Comparison of ENCODE assay signal across 24 cellular contexts in genomic region chr4:183631577-183632198, GRCh38.
"Had no signal": no experiment of that assay in that cellular context is flagged by ENCODE, and none has a peak within 500 bp of the region (broad histone marks: within the 10 kb centered on the region; RNA-seq: fewer than 3 reads in every experiment).

No MANE protein-coding gene starts in this region.

- DNase-seq: activated CD4-positive, alpha-beta T cell treated with anti-CD3 and anti-CD28 coated beads for 4 hours; activated CD4-positive, alpha-beta T cell treated with anti-CD3 and anti-CD28 coated beads, Interleukin-2, amount 50 U/mL, for 4 hours; activated CD8-positive, alpha-beta memory T cell treated with anti-CD3 and anti-CD28 coated beads for 24 hours; activated effector memory CD4-positive, alpha-beta T cell treated with Interleukin-2 at 50 U/mL for 16 hours; activated naive CD4-positive, alpha-beta T cell treated with Interleukin-2 at 50 U/mL for 16 hours; endodermal cell; foreskin keratinocyte; heart left ventricle; immature natural killer cell; kidney; left colon; lower lobe of right lung; naive B cell; right cardiac atrium; stimulated activated CD4-positive, alpha-beta T cell treated with anti-CD3 and anti-CD28 coated beads, Interleukin-12 subunit alpha, Interleukin-12 subunit beta, amount 100 ng/mL, for 4 hours; stimulated activated naive B cell treated with anti-CD40 and anti-IgM and Interleukin-4, amounts not matched to agents 10 μg/mL and 1 μg/mL and 100 μg/mL, for 72 hours; stomach; SW 1271; T-helper 9 cell had no signal

- H3K4me1 ChIP-seq: foreskin keratinocyte, lower lobe of right lung, tibial nerve had no signal

- H3K27me3 ChIP-seq: esophagus muscularis mucosa, foreskin keratinocyte, heart left ventricle, stomach, tibial nerve had no signal

- H3K36me3 ChIP-seq: esophagus muscularis mucosa, heart left ventricle, lower lobe of right lung, stomach, tibial nerve had no signal

- ATAC-seq: foreskin keratinocyte; heart left ventricle; left colon; lower lobe of right lung; right cardiac atrium; stimulated activated naive B cell treated with anti-CD40 and anti-IgM and Interleukin-4, amounts not matched to agents 10 μg/mL and 1 μg/mL and 100 μg/mL, for 72 hours had no signal

- H3K4me3 ChIP-seq: esophagus muscularis mucosa, heart left ventricle, lower lobe of right lung, stomach, tibial nerve had no signal

- H3K27ac ChIP-seq: esophagus muscularis mucosa, foreskin keratinocyte, heart left ventricle, lower lobe of right lung, stomach, VCaP had no signal

- FAIRE-seq: astrocyte, kidney, TTC549 had no signal

- H3K9me3 ChIP-seq: esophagus muscularis mucosa, heart left ventricle, lower lobe of right lung, stomach, tibial nerve had no signal
